8 cellular contexts compared by ENCODE assay signal in the genomic region with DNA sequence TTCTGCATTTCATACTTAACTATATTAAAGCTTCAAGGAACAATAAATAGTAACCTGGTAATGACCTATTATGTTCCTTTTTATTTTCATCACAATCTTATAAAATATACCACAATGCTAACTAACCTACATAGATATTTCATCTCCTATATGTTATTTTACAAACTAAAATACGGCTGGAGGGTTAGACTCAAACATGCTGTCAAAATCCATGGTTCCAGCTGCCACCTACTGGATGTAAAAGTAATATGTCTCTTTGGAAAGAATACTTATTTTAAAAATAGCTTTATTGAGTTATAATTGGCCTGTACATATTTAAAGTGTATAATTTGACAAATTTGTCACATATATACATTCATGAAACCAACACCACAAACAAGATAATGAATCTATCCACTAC. TPM values are rescaled to one million over a fixed set of nuclear protein-coding genes. Genes with fewer than 3 reads are reported as not detected.
A peak's percentile ranks its signal among the peaks of the same experiment; 100 is the strongest.
DNase-seq lines count a peak whose midpoint lies in the region; ATAC-seq and TF ChIP-seq lines count a peak whose summit lies in the region.

No MANE protein-coding gene starts in this region.

- H3K9me3 ChIP-seq in MM.1S (replicated peaks; ENCODE audit: insufficient read depth, low read length) (no peaks in the 10 kb centered on the region), ascending aorta (no peaks in the 10 kb centered on the region), right lobe of liver (no peaks in the 10 kb centered on the region)

- no peak for TF ChIP-seq POLR2A in right lobe of liver (IDR thresholded peaks at IDR 0.05)

- H3K4me2 ChIP-seq in MM.1S (ENCODE audit: low read depth, low read length): no peak overlapping the region

- WGBS in right lobe of liver (ENCODE audit: insufficient coverage, low coverage, low lambda C conversion rate, missing lambda C conversion rate): 0% methylated on average over 1 of the region's 1 CpG

- TF ChIP-seq CTCF in MM.1S (IDR thresholded peaks at IDR 0.05; ENCODE audit: low read length) (peak; percentile 45), ascending aorta (IDR thresholded peaks at IDR 0.05) (peak; percentile 4 to 37 (median 31)), right lobe of liver (IDR thresholded peaks at IDR 0.05) (peak; percentile 41 to 48 (median 46))

- no peak overlapping the region for H3K4me3 ChIP-seq in MM.1S (ENCODE audit: low read length)
- no peak overlapping the region for H3K4me3 ChIP-seq in ascending aorta
- no peak overlapping the region for H3K4me3 ChIP-seq in right lobe of liver

- H3K27me3 ChIP-seq in MM.1S (replicated peaks; ENCODE audit: insufficient read depth, low read length) (no peaks in the 10 kb centered on the region), ascending aorta (no peaks in the 10 kb centered on the region), right lobe of liver (no peaks in the 10 kb centered on the region)

- DNase-seq in NCI-H2081 (lab: John Stamatoyannopoulos, UW) (peak; percentile 29 to 40), NCI-H2081 treated with DMSO at 0.1 percent for 48 hours (lab: John Stamatoyannopoulos, UW) (no peak), MM.1S (peak; percentile 56), ascending aorta (ENCODE audit: low spot score in 2 of 2) (no peak), right lobe of liver (no peak), putamen (ENCODE audit: low spot score) (no peak), GM19238 (ENCODE audit: insufficient read length, low spot score) (no peak)

- H2AFZ ChIP-seq in MM.1S (ENCODE audit: low read length): no peak overlapping the region

- H3K4me1 ChIP-seq in MM.1S (ENCODE audit: low read length) (peaks cover 13% of the 10 kb centered on the region), ascending aorta (no peaks in the 10 kb centered on the region), right lobe of liver (no peaks in the 10 kb centered on the region)

- peaks cover 13% of the 10 kb centered on the region; the same call in 1 of the 2 replicates for H3F3A ChIP-seq in MM.1S (ENCODE audit: insufficient read depth, low read length)

- H3K36me3 ChIP-seq in MM.1S (replicated peaks; ENCODE audit: insufficient read depth, low read length) (no peaks in the 10 kb centered on the region), ascending aorta (peaks cover 0 to 3% of the 10 kb centered on the region in 2 donors), right lobe of liver (peaks cover 0 to 65% (median 12%) of the 10 kb centered on the region in 4 donors)

- ATAC-seq in right lobe of liver (peak in 1 of 4 donors; percentile 45), GM18867 (IDR thresholded peaks at IDR 0.05; ENCODE audit: unreplicated experiment) (no peak)

- H3K9me2 ChIP-seq in MM.1S (replicated peaks; ENCODE audit: insufficient read depth, low read length): no peaks in the 10 kb centered on the region

- no peak overlapping the region for H3K9ac ChIP-seq in MM.1S (ENCODE audit: low read length)

- H3K27ac ChIP-seq in MM.1S (ENCODE audit: low read length) (no peak overlapping the region), ascending aorta (no peak overlapping the region), right lobe of liver (no peak overlapping the region)

- H3K79me2 ChIP-seq in MM.1S (ENCODE audit: low read length): no peaks in the 10 kb centered on the region

- intact Hi-C loops in ascending aorta (cut with DNase I): loop anchor here (5.0 kb wide), 1 partner anchor 191 kb away; no protein-coding TSS in a partner anchor
- intact Hi-C loops in right lobe of liver (cut with DNase I): no loop called here

- H4K20me1 ChIP-seq in MM.1S (ENCODE audit: insufficient read depth, low read length): no peaks in the 10 kb centered on the region

RNA-seq across cellular contexts. Expression of a gene that starts 15.0 kb away (rescaled TPM):
- total RNA-seq in ascending aorta (1.5 TPM), right lobe of liver (100 to 1,000 TPM in 4 of 6 experiments, 10 to 100 TPM in 2; 44.6 to 292 (median 130) TPM)

RNA-seq across cellular contexts. Expression of a gene that starts 51.3 kb away (rescaled TPM):
- 122 TPM for total RNA-seq in ascending aorta
- 10 to 100 TPM; 37.8 to 64.0 (median 50.7) TPM for total RNA-seq in right lobe of liver

RNA-seq across cellular contexts. Expression of a gene that starts 51.8 kb away (rescaled TPM):
- 52.4 TPM for total RNA-seq in ascending aorta
- 10 to 100 TPM; 12.5 to 20.8 (median 15.2) TPM for total RNA-seq in right lobe of liver

Comparison
In these comparisons a context has a peak if more than half of its experiments do, and no peak if none do; other contexts are left out.
1. DNase-seq: peak in NCI-H2081 (2 of 2) and MM.1S (single experiment); none in NCI-H2081 treated with DMSO at 0.1 percent for 48 hours (single experiment), ascending aorta (0 of 2), right lobe of liver (0 of 3), putamen (single experiment) and GM19238 (single experiment).
2. RNA of a gene that starts 15.0 kb away (total RNA-seq): 44.6 to 292 TPM in right lobe of liver; 1.5 TPM in ascending aorta (single experiment); every median in the first group is over 10 times any median in the second.
3. Peak in every context shown above with its lines, with median percentiles within 50 percentile points of each other: CTCF ChIP-seq.